ENCODE assay signal across 9 cellular contexts in the genomic region with DNA sequence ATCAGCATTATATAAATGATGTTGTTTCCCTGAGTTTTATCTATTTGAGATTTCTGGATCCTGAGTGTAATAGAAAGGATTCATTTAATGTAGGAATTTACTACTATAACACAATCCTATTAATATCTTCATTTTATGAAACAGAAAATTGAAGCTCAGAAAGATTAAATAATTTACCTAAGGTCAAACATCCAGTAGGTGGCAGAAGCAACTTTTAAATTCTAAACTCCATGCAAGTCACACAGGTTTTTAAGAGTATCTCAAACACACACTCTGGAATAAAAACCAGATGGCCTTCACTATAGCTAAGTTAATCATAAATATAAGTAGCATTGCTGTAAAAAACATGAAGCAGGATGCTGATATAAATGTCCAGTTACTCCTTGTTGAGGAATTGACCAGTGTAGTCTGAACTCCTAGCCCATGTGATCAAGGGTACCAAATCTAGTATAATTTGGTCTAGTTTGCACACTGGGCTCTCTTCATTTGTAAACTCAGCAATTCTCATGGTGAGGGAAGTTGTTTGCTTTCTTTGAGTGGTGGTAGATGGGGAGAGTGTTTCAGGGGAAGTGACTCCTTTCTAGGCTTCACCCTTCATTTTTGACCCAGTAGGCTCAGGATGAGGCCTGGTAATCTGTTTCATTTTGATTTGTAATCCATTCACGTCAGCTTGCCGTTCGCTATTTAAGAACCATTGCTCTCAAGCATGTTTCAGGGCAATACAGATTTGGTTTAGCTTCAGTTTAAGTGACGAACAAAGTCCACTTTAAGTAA. TPM values are rescaled to one million over a fixed set of nuclear protein-coding genes. Genes with fewer than 3 reads are reported as not detected.
DNase-seq lines count a peak whose midpoint lies in the region; ATAC-seq and TF ChIP-seq lines count a peak whose summit lies in the region.
"Had no signal": no experiment of that assay in that cellular context is flagged by ENCODE, and none has a peak within 500 bp of the region (broad histone marks: within the 10 kb centered on the region; RNA-seq: fewer than 3 reads in every experiment).

No MANE protein-coding gene starts in this region.

- TF ChIP-seq CTCF in GM23338 (conservative IDR thresholded peaks at IDR 0.05; ENCODE audit: low read depth in 2 of 2): peak; percentile 51 to 57
- TF ChIP-seq CTCF in fibroblast of pulmonary artery (IDR thresholded peaks at IDR 0.05; ENCODE audit: low read length, missing control alignments): peak; percentile 46

- no peaks in the 10 kb centered on the region for H3K4me1 ChIP-seq in GM23338 (ENCODE audit: insufficient read depth)

- DNase-seq in GM23338 (ENCODE audit: low spot score) (peak; percentile 42), RKO (ENCODE audit: low spot score) (peak; percentile 56), fibroblast of pulmonary artery (ENCODE audit: low read depth) (peak; percentile 83), sciatic nerve (ENCODE audit: low spot score) (no peak), NCI-H2029 treated with DMSO at 0.1 percent for 48 hours (lab: John Stamatoyannopoulos, UW) (no peak), COR-L47 (lab: John Stamatoyannopoulos, UW) (no peak)
- no peak for DNase-seq in activated CD4-positive, alpha-beta T cell treated with anti-CD3 and anti-CD28 coated beads for 36 hours

- H3K4me2 ChIP-seq in GM23338: no peak overlapping the region

- no peaks in the 10 kb centered on the region for H3K27me3 ChIP-seq in GM23338 (ENCODE audit: insufficient read depth)
- H3K27me3 ChIP-seq: neutrophil had no signal

- no peaks in the 10 kb centered on the region for H3F3A ChIP-seq in GM23338 (replicated peaks; ENCODE audit: low read depth)

- H3K36me3 ChIP-seq in GM23338 (ENCODE audit: insufficient read depth): no peaks in the 10 kb centered on the region
- H3K36me3 ChIP-seq: neutrophil had no signal

- H3K4me1 Mint-ChIP-seq in GM23338: peaks cover 4% of the 10 kb centered on the region; the same call in 2 of the 3 replicates
- no peaks in the 10 kb centered on the region for H3K4me1 Mint-ChIP-seq in activated CD4-positive, alpha-beta T cell treated with anti-CD3 and anti-CD28 coated beads for 36 hours

- ATAC-seq in GM23338 (no peak; the same call in 2 of the 3 replicates), sciatic nerve (peak; percentile 87), GM19035 (IDR thresholded peaks at IDR 0.05; ENCODE audit: unreplicated experiment) (no peak)
- ATAC-seq in activated CD4-positive, alpha-beta T cell treated with anti-CD3 and anti-CD28 coated beads for 36 hours: no peak

- H3K9me3 Mint-ChIP-seq in GM23338: no peaks in the 10 kb centered on the region
- H3K9me3 Mint-ChIP-seq in activated CD4-positive, alpha-beta T cell treated with anti-CD3 and anti-CD28 coated beads for 36 hours (ENCODE audit: low read depth): no peaks in the 10 kb centered on the region

- no peak overlapping the region for H3K27ac ChIP-seq in GM23338 (ENCODE audit: low read depth)
- H3K27ac ChIP-seq: neutrophil had no signal

- no peak overlapping the region for H3K4me3 ChIP-seq in GM23338
- H3K4me3 ChIP-seq in fibroblast of pulmonary artery (replicated peaks; ENCODE audit: low read depth, low read length): no peak overlapping the region

- peak overlapping the region; percentile 1 for H2AFZ ChIP-seq in GM23338

- H4K20me1 ChIP-seq in GM23338 (replicated peaks; ENCODE audit: insufficient read depth): no peaks in the 10 kb centered on the region

- peaks cover 1% of the 10 kb centered on the region for H3K27me3 Mint-ChIP-seq in GM23338 (ENCODE audit: insufficient read depth, low read depth, poor library complexity)
- H3K27me3 Mint-ChIP-seq in activated CD4-positive, alpha-beta T cell treated with anti-CD3 and anti-CD28 coated beads for 36 hours: peaks cover 4% of the 10 kb centered on the region

- no peaks in the 10 kb centered on the region for H3K36me3 Mint-ChIP-seq in GM23338 (ENCODE audit: low read depth)
- H3K36me3 Mint-ChIP-seq in activated CD4-positive, alpha-beta T cell treated with anti-CD3 and anti-CD28 coated beads for 36 hours (ENCODE audit: low read depth): no peaks in the 10 kb centered on the region

- H3K4me3 Mint-ChIP-seq in GM23338: no peak overlapping the region
- H3K4me3 Mint-ChIP-seq in activated CD4-positive, alpha-beta T cell treated with anti-CD3 and anti-CD28 coated beads for 36 hours: no peak overlapping the region

- POLR2A ChIA-PET in activated CD4-positive, alpha-beta T cell treated with anti-CD3 and anti-CD28 coated beads for 36 hours (lab: Charles Lee): no interaction called here

- CTCF ChIA-PET in activated CD4-positive, alpha-beta T cell treated with anti-CD3 and anti-CD28 coated beads for 36 hours (lab: Charles Lee): interaction anchor here (0.6 to 1.5 kb wide), 4 partner anchors 9 to 232 kb away, joined by 3 to 4 read pairs (median 4); partner anchors contain the start of genes FMO3 and FMO4

- no peaks in the 10 kb centered on the region; the same call in 1 of the 2 replicates for H3K9me2 ChIP-seq in GM23338 (ENCODE audit: insufficient read depth)

- H3K79me2 ChIP-seq in GM23338 (replicated peaks; ENCODE audit: insufficient read depth): no peaks in the 10 kb centered on the region

- peak overlapping the region; percentile 17 for H3K27ac Mint-ChIP-seq in GM23338
- no peak overlapping the region for H3K27ac Mint-ChIP-seq in activated CD4-positive, alpha-beta T cell treated with anti-CD3 and anti-CD28 coated beads for 36 hours

- intact Hi-C loops in sciatic nerve (cut with DNase I): no loop called here
- intact Hi-C loops in activated CD4-positive, alpha-beta T cell treated with anti-CD3 and anti-CD28 coated beads for 36 hours (cut with DNase I, micrococcal nuclease): loop anchor here in 1 of 2 experiments (2.0 to 5.0 kb wide), 2 partner anchors 107 to 231 kb away; partner anchors contain the start of gene FMO4

TF ChIP-seq in GM23338, 12 proteins besides CTCF, POLR2A, EP300 and RAD21 (continues in another document):
- TF ChIP-seq EZH2 (IDR thresholded peaks at IDR 0.05; ENCODE audit: low read depth, unreplicated experiment): no peak
- no peak for TF ChIP-seq JUNB (IDR thresholded peaks at IDR 0.05; ENCODE audit: unreplicated experiment)
- no peak for TF ChIP-seq EZH2phosphoT487 (IDR thresholded peaks at IDR 0.05; ENCODE audit: unreplicated experiment)
- TF ChIP-seq POLR2AphosphoS5 (IDR thresholded peaks at IDR 0.05; ENCODE audit: low read depth): no peak
- TF ChIP-seq CREB1 (CRISPR knock-in tag; IDR thresholded peaks at IDR 0.05; ENCODE audit: low read depth): no peak
- TF ChIP-seq ZNF331 (CRISPR knock-in tag; IDR thresholded peaks at IDR 0.05; ENCODE audit: low read depth): no peak
- TF ChIP-seq, protein P1, sequence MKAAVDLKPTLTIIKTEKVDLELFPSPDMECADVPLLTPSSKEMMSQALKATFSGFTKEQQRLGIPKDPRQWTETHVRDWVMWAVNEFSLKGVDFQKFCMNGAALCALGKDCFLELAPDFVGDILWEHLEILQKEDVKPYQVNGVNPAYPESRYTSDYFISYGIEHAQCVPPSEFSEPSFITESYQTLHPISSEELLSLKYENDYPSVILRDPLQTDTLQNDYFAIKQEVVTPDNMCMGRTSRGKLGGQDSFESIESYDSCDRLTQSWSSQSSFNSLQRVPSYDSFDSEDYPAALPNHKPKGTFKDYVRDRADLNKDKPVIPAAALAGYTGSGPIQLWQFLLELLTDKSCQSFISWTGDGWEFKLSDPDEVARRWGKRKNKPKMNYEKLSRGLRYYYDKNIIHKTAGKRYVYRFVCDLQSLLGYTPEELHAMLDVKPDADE (IDR thresholded peaks at IDR 0.05): no peak
- no peak for TF ChIP-seq STAT1 (IDR thresholded peaks at IDR 0.05; ENCODE audit: unreplicated experiment)
- no peak for TF ChIP-seq NANOG (IDR thresholded peaks at IDR 0.05; ENCODE audit: borderline replicate concordance)
- no peak for TF ChIP-seq ZNF114 (CRISPR knock-in tag; IDR thresholded peaks at IDR 0.05)

RNA-seq across cellular contexts. Expression of gene FMO3, which starts 9.3 kb away (rescaled TPM):
- not detected in 2 replicates for total RNA-seq in GM23338 (2014; rRNA removed; shearing (Covaris generic))
- 0.26 TPM in 1 of 2 replicates, not detected in the other for polyA plus RNA-seq in GM23338 (2016; fragmentation: Nextera tagmentation; extraction: Ambion mirVana)
- total RNA-seq in sciatic nerve: 3.0 TPM
- not detected for total RNA-seq in activated CD4-positive, alpha-beta T cell treated with anti-CD3 and anti-CD28 coated beads for 36 hours

Comparison
In these comparisons a context has a peak if more than half of its experiments do, and no peak if none do; other contexts are left out.
1. DNase-seq: peak in GM23338 (single experiment), RKO (single experiment) and fibroblast of pulmonary artery (single experiment); none in sciatic nerve (single experiment), activated CD4-positive, alpha-beta T cell treated with anti-CD3 and anti-CD28 coated beads for 36 hours (single experiment), NCI-H2029 treated with DMSO at 0.1 percent for 48 hours (single experiment) and COR-L47 (single experiment).